ENCODE assay signal across 8 cellular contexts in genomic region chr6:112253842-112254816, GRCh38. TPM values are rescaled to one million over a fixed set of nuclear protein-coding genes. Genes with fewer than 3 reads are reported as not detected.
A peak's percentile ranks its signal among the peaks of the same experiment; 100 is the strongest.
DNase-seq lines count a peak whose midpoint lies in the region; ATAC-seq, FAIRE-seq and TF ChIP-seq lines count a peak whose summit lies in the region.

A gene with protein sequence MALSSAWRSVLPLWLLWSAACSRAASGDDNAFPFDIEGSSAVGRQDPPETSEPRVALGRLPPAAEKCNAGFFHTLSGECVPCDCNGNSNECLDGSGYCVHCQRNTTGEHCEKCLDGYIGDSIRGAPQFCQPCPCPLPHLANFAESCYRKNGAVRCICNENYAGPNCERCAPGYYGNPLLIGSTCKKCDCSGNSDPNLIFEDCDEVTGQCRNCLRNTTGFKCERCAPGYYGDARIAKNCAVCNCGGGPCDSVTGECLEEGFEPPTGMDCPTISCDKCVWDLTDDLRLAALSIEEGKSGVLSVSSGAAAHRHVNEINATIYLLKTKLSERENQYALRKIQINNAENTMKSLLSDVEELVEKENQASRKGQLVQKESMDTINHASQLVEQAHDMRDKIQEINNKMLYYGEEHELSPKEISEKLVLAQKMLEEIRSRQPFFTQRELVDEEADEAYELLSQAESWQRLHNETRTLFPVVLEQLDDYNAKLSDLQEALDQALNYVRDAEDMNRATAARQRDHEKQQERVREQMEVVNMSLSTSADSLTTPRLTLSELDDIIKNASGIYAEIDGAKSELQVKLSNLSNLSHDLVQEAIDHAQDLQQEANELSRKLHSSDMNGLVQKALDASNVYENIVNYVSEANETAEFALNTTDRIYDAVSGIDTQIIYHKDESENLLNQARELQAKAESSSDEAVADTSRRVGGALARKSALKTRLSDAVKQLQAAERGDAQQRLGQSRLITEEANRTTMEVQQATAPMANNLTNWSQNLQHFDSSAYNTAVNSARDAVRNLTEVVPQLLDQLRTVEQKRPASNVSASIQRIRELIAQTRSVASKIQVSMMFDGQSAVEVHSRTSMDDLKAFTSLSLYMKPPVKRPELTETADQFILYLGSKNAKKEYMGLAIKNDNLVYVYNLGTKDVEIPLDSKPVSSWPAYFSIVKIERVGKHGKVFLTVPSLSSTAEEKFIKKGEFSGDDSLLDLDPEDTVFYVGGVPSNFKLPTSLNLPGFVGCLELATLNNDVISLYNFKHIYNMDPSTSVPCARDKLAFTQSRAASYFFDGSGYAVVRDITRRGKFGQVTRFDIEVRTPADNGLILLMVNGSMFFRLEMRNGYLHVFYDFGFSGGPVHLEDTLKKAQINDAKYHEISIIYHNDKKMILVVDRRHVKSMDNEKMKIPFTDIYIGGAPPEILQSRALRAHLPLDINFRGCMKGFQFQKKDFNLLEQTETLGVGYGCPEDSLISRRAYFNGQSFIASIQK (N-terminal part only) (minus strand): TSS chr6:112254567. CDS start chr6:112254150, 417 bp downstream.

- WGBS in small intestine, 3 donors: 3 to 9% (median 4%) methylated on average over 49 to 52 of the region's 52 CpGs

- H3K9me3 ChIP-seq in kidney (ENCODE audit: control insufficient read depth in 1 of 2, low read length in 2 of 2): no peaks in the 10 kb centered on the region
- no peaks in the 10 kb centered on the region for H3K9me3 ChIP-seq in small intestine (ENCODE audit: control insufficient read depth, low read depth)

- TF ChIP-seq CTCF in AG04449 (IDR thresholded peaks at IDR 0.05; ENCODE audit: insufficient read depth, low read length, missing control alignments): no peak
- no peak for TF ChIP-seq CTCF in RWPE1 (conservative IDR thresholded peaks at IDR 0.05; ENCODE audit: low read depth)
- no peak for TF ChIP-seq CTCF in choroid plexus epithelial cell (conservative IDR thresholded peaks at IDR 0.05; ENCODE audit: low read depth, low read length)
- TF ChIP-seq CTCF in kidney (IDR thresholded peaks at IDR 0.05; ENCODE audit: borderline replicate concordance, extremely low read depth, insufficient read depth): no peak

- H3K4me1 ChIP-seq in kidney (ENCODE audit: control insufficient read depth in 1 of 2, insufficient read depth in 1 of 2, low read depth in 1 of 2, low read length in 2 of 2) (peaks cover 0 to 6% of the 10 kb centered on the region in 2 donors), small intestine (ENCODE audit: control insufficient read depth in 2 of 2, insufficient read depth in 1 of 2, low read depth in 1 of 2, low read length in 1 of 2) (no peaks in the 10 kb centered on the region)

- CTCF ChIA-PET in AG04449 (lab: Yijun Ruan, JAX) (interaction anchor here (0.6 to 2.1 kb wide), 10 partner anchors 17 to 76 kb away, joined by 3 to 14 read pairs (median 4); no protein-coding TSS in a partner anchor), RWPE1 (lab: Yijun Ruan, JAX) (interaction anchor here (0.5 to 0.7 kb wide), 4 partner anchors 41 to 792 kb away, joined by 3 to 11 read pairs (median 4); no protein-coding TSS in a partner anchor)

- FAIRE-seq in kidney (lab: Jason Lieb, UNC) (no peak), small intestine (lab: Jason Lieb, UNC) (no peak)

- POLR2A ChIA-PET in AG04449 (lab: Yijun Ruan, JAX): interaction anchor here (0.7 kb wide), 1 partner anchor 42 kb away, joined by 4 read pairs; no protein-coding TSS in a partner anchor
- POLR2A ChIA-PET in RWPE1 (lab: Yijun Ruan, JAX; ENCODE audit: low non-redundant PET): no interaction called here

- intact Hi-C loops in kidney (cut with DNase I): no loop called here

- ATAC-seq in GM18909 (IDR thresholded peaks at IDR 0.05; ENCODE audit: poor library complexity, unreplicated experiment): peak; percentile 45
- no peak for ATAC-seq in HG03571 (IDR thresholded peaks at IDR 0.05; ENCODE audit: unreplicated experiment)

- peak within 1 kb of the TSS; percentile 80 for H3K4me3 ChIP-seq in AG04449 (ENCODE audit: low read depth, low read length)
- H3K4me3 ChIP-seq in choroid plexus epithelial cell (ENCODE audit: low read depth, low read length): peak within 1 kb of the TSS; percentile 81
- H3K4me3 ChIP-seq in kidney (ENCODE audit: low read length in 2 of 2): peak within 1 kb of the TSS; percentile 74 to 84
- H3K4me3 ChIP-seq in small intestine (ENCODE audit: low read depth in 1 of 2, low read length in 2 of 2): peak within 1 kb of the TSS; percentile 44 to 53

- peak within 1 kb of the TSS; percentile 62 to 91 for H3K9ac ChIP-seq in kidney (ENCODE audit: low read length in 2 of 2)

- H3K27ac ChIP-seq in RWPE1 (peak within 1 kb of the TSS; percentile 76), kidney (ENCODE audit: low read depth in 2 of 2, low read length in 2 of 2) (peak within 1 kb of the TSS; percentile 8 to 79), small intestine (ENCODE audit: low read depth in 1 of 2, low read length in 1 of 2) (peak within 1 kb of the TSS; percentile 24 to 89)

- peaks cover 2 to 7% of the 10 kb centered on the region in 2 donors for H3K27me3 ChIP-seq in small intestine (ENCODE audit: control insufficient read depth in 2 of 2, insufficient read depth in 2 of 2, low read length in 2 of 2)

- DNase-seq in AG04449 (ENCODE audit: low read depth, low spot score) (no peak), RWPE1 (ENCODE audit: low spot score) (peak; percentile 38), choroid plexus epithelial cell (ENCODE audit: low read depth) (peak; percentile 91), kidney (peak; percentile 79), small intestine (no peak), NCI-H510A (lab: John Stamatoyannopoulos, UW) (no peak)

- H3K36me3 ChIP-seq in kidney (ENCODE audit: control insufficient read depth in 1 of 2, insufficient read depth in 2 of 2, low read length in 2 of 2) (no peaks in the 10 kb centered on the region), small intestine (ENCODE audit: control insufficient read depth in 2 of 2, insufficient read depth in 2 of 2, low read length in 2 of 2) (no peaks in the 10 kb centered on the region)

RNA-seq across cellular contexts. Expression of the gene that starts here (rescaled TPM):
- total RNA-seq in kidney: 20.7 TPM
- polyA plus RNA-seq in kidney (ENCODE audit: insufficient read depth, low read depth, low replicate concordance): 5.6 TPM
- 10 to 100 TPM in 1 of 3 donors, 1 to 10 TPM in 2; 2.0 to 12.4 (median 5.9) TPM for polyA plus RNA-seq in small intestine

Comparison
In these comparisons a context has a peak if more than half of its experiments do, and no peak if none do; other contexts are left out.
1. DNase-seq: peak in RWPE1 (single experiment), choroid plexus epithelial cell (single experiment) and kidney (single experiment); none in AG04449 (single experiment), small intestine (single experiment) and NCI-H510A (single experiment).
2. Peak in every context shown above with its lines, with median percentiles within 50 percentile points of each other: H3K4me3 ChIP-seq and H3K27ac ChIP-seq.